In genomic region chr10:132479603-132480221, GRCh38 we compare ENCODE assay signal across 17 cellular contexts.
"Had no signal": no experiment of that assay in that cellular context is flagged by ENCODE, and none has a peak within 500 bp of the region (broad histone marks: within the 10 kb centered on the region; RNA-seq: fewer than 3 reads in every experiment).

No MANE protein-coding gene starts in this region.

- H3K36me3 ChIP-seq: neutrophil, stomach, thoracic aorta had no signal

- H3K9me3 ChIP-seq: neutrophil, stomach, thoracic aorta had no signal

- DNase-seq: activated CD4-positive, alpha-beta memory T cell treated with anti-CD3 and anti-CD28 coated beads for 36 hours; activated CD8-positive, alpha-beta memory T cell treated with anti-CD3 and anti-CD28 coated beads, Interleukin-2, amount 10 ng/mL, durations not matched to agents 7 days and 5 days; activated effector memory CD4-positive, alpha-beta T cell treated with Interleukin-2 at 50 U/mL for 16 hours; activated T-cell treated with anti-CD3 and anti-CD28 coated beads, Interleukin-2, amount 50 U/mL, for 4 hours; effector memory CD4-positive, alpha-beta T cell; foreskin keratinocyte; immature natural killer cell; mesenchymal stem cell; stimulated activated CD4-positive, alpha-beta T cell treated with anti-CD3 and anti-CD28 coated beads, Interleukin-1b, Interleukin-23, amount 100 ng/mL, for 48 hours; stomach; T-helper 1 cell; T1000 had no signal

- H3K4me3 ChIP-seq: stomach, thoracic aorta had no signal

- H3K27ac ChIP-seq: foreskin keratinocyte, neutrophil, stomach, thoracic aorta had no signal

- H3K27me3 ChIP-seq: foreskin keratinocyte, neutrophil had no signal

- ATAC-seq: activated CD8-positive, alpha-beta memory T cell treated with anti-CD3 and anti-CD28 coated beads, Interleukin-2, amount 10 ng/mL, durations not matched to agents 7 days and 5 days; activated T-cell treated with anti-CD3 and anti-CD28 coated beads, Interleukin-2, amount 50 U/mL, for 4 hours; foreskin keratinocyte; naive thymus-derived CD8-positive, alpha-beta T cell; right cardiac atrium; SK-N-SH treated with all-trans-retinoic acid at 6 μM for 48 hours had no signal
